Comparison of ENCODE assay signal across 11 cellular contexts in the genomic region with DNA sequence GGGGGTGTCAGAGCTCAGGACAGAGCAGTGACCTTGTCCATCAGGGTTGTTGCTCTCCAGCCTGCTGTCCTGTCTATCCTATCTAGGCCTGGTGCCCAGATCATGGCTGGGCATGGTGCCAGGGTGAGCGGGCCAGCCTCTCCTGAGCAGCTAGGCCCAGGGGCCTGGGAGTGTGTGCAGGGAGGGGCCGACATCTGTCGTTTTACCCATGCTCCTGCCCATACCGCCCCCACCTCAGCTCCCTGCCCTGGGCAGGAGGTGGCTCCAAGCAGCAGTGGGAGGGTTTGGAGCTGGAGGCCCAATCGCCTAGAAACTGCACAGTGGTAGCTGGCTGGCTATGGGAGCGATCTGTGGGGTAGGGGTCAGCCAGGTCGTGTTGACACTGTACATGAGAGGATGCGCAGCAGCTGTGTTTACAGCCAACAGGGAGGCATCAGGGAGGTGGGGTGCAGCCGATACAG. TPM values are rescaled to one million over a fixed set of nuclear protein-coding genes. Genes with fewer than 3 reads are reported as not detected.
DNase-seq lines count a peak whose midpoint lies in the region; ATAC-seq and TF ChIP-seq lines count a peak whose summit lies in the region.
"Had no signal": no experiment of that assay in that cellular context is flagged by ENCODE, and none has a peak within 500 bp of the region (broad histone marks: within the 10 kb centered on the region; RNA-seq: fewer than 3 reads in every experiment).

No MANE protein-coding gene starts in this region.

- dilution Hi-C loops in mammary epithelial cell (cut with HindIII; ENCODE audit: low sequenced_read_pairs): no loop called here

- no peak overlapping the region for H2AFZ ChIP-seq in mammary epithelial cell (ENCODE audit: low read depth, low read length)

- in situ Hi-C loops in mammary epithelial cell (cut with MboI; ENCODE audit: low sequenced_read_pairs in 2 of 2): loop anchor here in 1 of 2 donors (25.0 kb wide), 1 partner anchor 165 kb away; a partner anchor contains a TSS

- H3K79me2 ChIP-seq in mammary epithelial cell (ENCODE audit: insufficient read depth, low read length): no peaks in the 10 kb centered on the region

- H3K27ac ChIP-seq in mammary epithelial cell (ENCODE audit: insufficient read depth, low read depth, low read length) (no peak overlapping the region), VCaP (peak overlapping the region; percentile 36)
- H3K27ac ChIP-seq: 22Rv1 had no signal

- H3K4me2 ChIP-seq in mammary epithelial cell (ENCODE audit: insufficient read depth, low read depth, low read length): no peak overlapping the region

- no peak overlapping the region for H3K4me3 Mint-ChIP-seq in MCF 10A (ENCODE audit: unreplicated experiment)

- H4K20me1 ChIP-seq in mammary epithelial cell (ENCODE audit: insufficient read depth, low read length): no peaks in the 10 kb centered on the region

- H3K27me3 ChIP-seq in mammary epithelial cell (ENCODE audit: insufficient read depth, low read length): no peaks in the 10 kb centered on the region

- WGBS in mammary epithelial cell (ENCODE audit: low coverage, missing lambda C conversion rate): 42% methylated on average over 8 of the region's 9 CpGs

- TF ChIP-seq CTCF in MCF 10A (IDR thresholded peaks at IDR 0.05; ENCODE audit: unreplicated experiment) (no peak), mammary epithelial cell (conservative IDR thresholded peaks at IDR 0.05 in 1 of 2, IDR thresholded peaks at IDR 0.05 in 1 of 2; ENCODE audit: extremely low read depth in 1 of 2, insufficient read depth in 1 of 2, low read depth in 1 of 2, low read length in 2 of 2) (no peak), VCaP (conservative IDR thresholded peaks at IDR 0.05) (no peak)

- no peaks in the 10 kb centered on the region for H3K36me3 Mint-ChIP-seq in MCF 10A (ENCODE audit: insufficient read depth, unreplicated experiment)

- POLR2A ChIA-PET in MCF 10A (lab: Yijun Ruan, JAX): no interaction called here

- H3K9ac ChIP-seq in mammary epithelial cell (ENCODE audit: insufficient read depth, low read length): no peak overlapping the region

- peaks cover 13% of the 10 kb centered on the region for H3K4me1 Mint-ChIP-seq in MCF 10A (ENCODE audit: insufficient read depth, unreplicated experiment)

- no peaks in the 10 kb centered on the region for H3K36me3 ChIP-seq in mammary epithelial cell (ENCODE audit: insufficient read depth, low read length)

- H3K9me3 Mint-ChIP-seq in MCF 10A (ENCODE audit: unreplicated experiment): no peaks in the 10 kb centered on the region

- peaks cover 17% of the 10 kb centered on the region for H3K27me3 Mint-ChIP-seq in MCF 10A (ENCODE audit: insufficient read depth, unreplicated experiment)

- CTCF ChIA-PET in MCF 10A (lab: Yijun Ruan, JAX): interaction anchor here (0.5 to 18.7 kb wide), 9 partner anchors 9 to 131 kb away, joined by 3 to 353 read pairs (median 4); no protein-coding TSS in a partner anchor
- CTCF ChIA-PET in mammary epithelial cell (lab: Charles Lee; ENCODE audit: low non-redundant PET): no interaction called here

- intact Hi-C loops in MCF 10A (cut with micrococcal nuclease): no loop called here
- intact Hi-C loops in mammary epithelial cell (cut with micrococcal nuclease): no loop called here

- no peak overlapping the region for H3K4me3 ChIP-seq in mammary epithelial cell (replicated peaks in 1 of 3; ENCODE audit: insufficient read depth in 1 of 3, low read depth in 2 of 3, low read length in 3 of 3)
- H3K4me3 ChIP-seq: lung had no signal

- peaks cover 5% of the 10 kb centered on the region for H3K4me1 ChIP-seq in mammary epithelial cell (ENCODE audit: insufficient read depth, low read length)

- DNase-seq in MCF 10A (ENCODE audit: unreplicated experiment) (peak; percentile 85), mammary epithelial cell (no peak), left lobe of liver (ENCODE audit: low spot score) (peak; percentile 97), DMS114 treated with DMSO at 0.1 percent for 48 hours (lab: John Stamatoyannopoulos, UW; ENCODE audit: unreplicated experiment) (no peak)
- DNase-seq: central memory CD4-positive, alpha-beta T cell had no signal

- no peaks in the 10 kb centered on the region for H3K9me3 ChIP-seq in mammary epithelial cell (replicated peaks; ENCODE audit: insufficient read depth, low read length)

- no peak overlapping the region for H3K27ac Mint-ChIP-seq in MCF 10A (ENCODE audit: low read depth, unreplicated experiment)

- peak; percentile 88 for ATAC-seq in left lobe of liver
- ATAC-seq in GM19023 (IDR thresholded peaks at IDR 0.05; ENCODE audit: unreplicated experiment): no peak
- no peak for ATAC-seq in GM18858 (IDR thresholded peaks at IDR 0.05; ENCODE audit: unreplicated experiment)
- ATAC-seq in HG02885 (IDR thresholded peaks at IDR 0.05; ENCODE audit: poor library complexity, unreplicated experiment): no peak

- no TSS peak for BruUV-seq in MCF 10A (replicated peaks; lab: Mats Ljungman, UMichigan)
- no TSS peak for BruUV-seq in mammary epithelial cell (replicated peaks; lab: Mats Ljungman, UMichigan)

RNA-seq across cellular contexts. Expression of a gene that starts 6.5 kb away (rescaled TPM):
- total RNA-seq in MCF 10A (2022) (not detected in 2 replicates), mammary epithelial cell (not detected), left lobe of liver (not detected)
- polyA plus RNA-seq in mammary epithelial cell: not detected
- not detected for polyA minus RNA-seq in mammary epithelial cell
- total RNA-seq: lung had no signal
- polyA plus RNA-seq: lung had no signal

RNA-seq across cellular contexts. Expression of a gene that starts 8.2 kb away (rescaled TPM):
- 0.15 and 0.33 TPM in 2 replicates for total RNA-seq in MCF 10A (2022)
- not detected for total RNA-seq in mammary epithelial cell
- not detected for polyA plus RNA-seq in mammary epithelial cell
- polyA minus RNA-seq in mammary epithelial cell: 2.9 TPM
- total RNA-seq in left lobe of liver: not detected

RNA-seq across cellular contexts. Expression of a gene that starts 35.8 kb away (rescaled TPM):
- total RNA-seq in MCF 10A (2022) (19.2 and 27.9 TPM in 2 replicates), mammary epithelial cell (1 to 10 TPM in 1 of 2 donors, not detected in 1; 3.6 TPM), left lobe of liver (0.78 TPM)
- polyA plus RNA-seq in mammary epithelial cell: 1.8 TPM
- 2.4 TPM for polyA minus RNA-seq in mammary epithelial cell

RNA-seq across cellular contexts. Expression of a gene that starts 41.1 kb away (rescaled TPM):
- total RNA-seq in MCF 10A (2022): 6.5 and 8.8 TPM in 2 replicates
- total RNA-seq in mammary epithelial cell: 1 to 10 TPM in 1 of 2 donors, under 1 TPM in 1; 0.83 to 4.9 TPM
- polyA plus RNA-seq in mammary epithelial cell: 0.17 TPM
- polyA minus RNA-seq in mammary epithelial cell: not detected
- total RNA-seq in left lobe of liver: 4.5 TPM

Comparison
In these comparisons a context has a peak if more than half of its experiments do, and no peak if none do; other contexts are left out.
1. DNase-seq: peak in MCF 10A (single experiment) and left lobe of liver (single experiment); none in mammary epithelial cell (single experiment) and DMS114 treated with DMSO at 0.1 percent for 48 hours (single experiment).